Comparison of ENCODE assay signal across 8 cellular contexts in genomic region chr1:234605493-234605982, GRCh38. TPM values are rescaled to one million over a fixed set of nuclear protein-coding genes. Genes with fewer than 3 reads are reported as not detected.
DNase-seq lines count a peak whose midpoint lies in the region; ATAC-seq, FAIRE-seq and TF ChIP-seq lines count a peak whose summit lies in the region.

No MANE protein-coding gene starts in this region.

- H3K36me3 ChIP-seq in kidney (ENCODE audit: control insufficient read depth in 1 of 2, insufficient read depth in 2 of 2, low read length in 2 of 2): peaks cover 7 to 42% of the 10 kb centered on the region in 2 donors

- peaks cover 2% of the 10 kb centered on the region for H3K27me3 Mint-ChIP-seq in activated CD4-positive, alpha-beta T cell treated with anti-CD3 and anti-CD28 coated beads, Interleukin-2, amount 10 ng/mL, durations not matched to agents 24 days and 14 days
- peaks cover 5% of the 10 kb centered on the region for H3K27me3 Mint-ChIP-seq in activated naive CD8-positive, alpha-beta T cell treated with anti-CD3 and anti-CD28 coated beads, Interleukin-2, amount 50 U/mL, for 24 hours

- intact Hi-C loops in activated CD4-positive, alpha-beta T cell treated with anti-CD3 and anti-CD28 coated beads, Interleukin-2, amount 10 ng/mL, durations not matched to agents 24 days and 14 days (cut with micrococcal nuclease): loop anchor here (10.0 kb wide), 1 partner anchor 1259 kb away; the partner anchor contains the start of gene LYST
- intact Hi-C loops in kidney (cut with DNase I): loop anchor here (10.0 kb wide), 1 partner anchor 479 kb away; no protein-coding TSS in a partner anchor

- H3K4me3 ChIP-seq in kidney (ENCODE audit: low read length in 2 of 2): peak overlapping the region; percentile 77 to 92

- H3K4me3 Mint-ChIP-seq in activated CD4-positive, alpha-beta T cell treated with anti-CD3 and anti-CD28 coated beads, Interleukin-2, amount 10 ng/mL, durations not matched to agents 24 days and 14 days: peak overlapping the region; percentile 97
- peak overlapping the region; percentile 93 for H3K4me3 Mint-ChIP-seq in activated naive CD8-positive, alpha-beta T cell treated with anti-CD3 and anti-CD28 coated beads, Interleukin-2, amount 50 U/mL, for 24 hours

- no peak for FAIRE-seq in kidney (lab: Jason Lieb, UNC)

- TF ChIP-seq CTCF in kidney (IDR thresholded peaks at IDR 0.05; ENCODE audit: borderline replicate concordance, extremely low read depth, insufficient read depth): no peak

- H3K4me1 ChIP-seq in kidney (ENCODE audit: control insufficient read depth in 1 of 2, insufficient read depth in 1 of 2, low read depth in 1 of 2, low read length in 2 of 2): peaks cover 16 to 18% of the 10 kb centered on the region in 2 donors

- peak overlapping the region; percentile 98 for H3K27ac Mint-ChIP-seq in activated CD4-positive, alpha-beta T cell treated with anti-CD3 and anti-CD28 coated beads, Interleukin-2, amount 10 ng/mL, durations not matched to agents 24 days and 14 days
- peak overlapping the region; percentile 88 for H3K27ac Mint-ChIP-seq in activated naive CD8-positive, alpha-beta T cell treated with anti-CD3 and anti-CD28 coated beads, Interleukin-2, amount 50 U/mL, for 24 hours

- peak overlapping the region; percentile 100 for H3K27ac ChIP-seq in kidney (ENCODE audit: low read depth in 2 of 2, low read length in 2 of 2)
- H3K27ac ChIP-seq in temporal lobe (ENCODE audit: low read depth, low read length): peak overlapping the region; percentile 93

- H3K4me1 Mint-ChIP-seq in activated CD4-positive, alpha-beta T cell treated with anti-CD3 and anti-CD28 coated beads, Interleukin-2, amount 10 ng/mL, durations not matched to agents 24 days and 14 days: peaks cover 48% of the 10 kb centered on the region
- peaks cover 66% of the 10 kb centered on the region for H3K4me1 Mint-ChIP-seq in activated naive CD8-positive, alpha-beta T cell treated with anti-CD3 and anti-CD28 coated beads, Interleukin-2, amount 50 U/mL, for 24 hours

- ATAC-seq in activated naive CD8-positive, alpha-beta T cell treated with anti-CD3 and anti-CD28 coated beads, Interleukin-2, amount 50 U/mL, for 24 hours: no peak
- ATAC-seq in GM19395 (IDR thresholded peaks at IDR 0.05; ENCODE audit: unreplicated experiment): no peak

- H3K9me3 ChIP-seq in kidney (ENCODE audit: control insufficient read depth in 1 of 2, low read length in 2 of 2): no peaks in the 10 kb centered on the region

- H3K9ac ChIP-seq in kidney (ENCODE audit: low read length in 2 of 2): peak overlapping the region; percentile 78 to 99

- H3K9me3 Mint-ChIP-seq in activated CD4-positive, alpha-beta T cell treated with anti-CD3 and anti-CD28 coated beads, Interleukin-2, amount 10 ng/mL, durations not matched to agents 24 days and 14 days: no peaks in the 10 kb centered on the region
- H3K9me3 Mint-ChIP-seq in activated naive CD8-positive, alpha-beta T cell treated with anti-CD3 and anti-CD28 coated beads, Interleukin-2, amount 50 U/mL, for 24 hours: no peaks in the 10 kb centered on the region

- no peak for DNase-seq in activated CD4-positive, alpha-beta T cell treated with anti-CD3 and anti-CD28 coated beads, Interleukin-2, amount 10 ng/mL, durations not matched to agents 24 days and 14 days
- no peak for DNase-seq in activated CD4-positive, alpha-beta T cell treated with anti-CD3 and anti-CD28 coated beads for 4 hours
- no peak for DNase-seq in activated naive CD8-positive, alpha-beta T cell treated with anti-CD3 and anti-CD28 coated beads, Interleukin-2, amount 50 U/mL, for 24 hours
- DNase-seq in kidney (no peak), Ammon's horn (ENCODE audit: low spot score) (no peak), OCI-M1 (lab: John Stamatoyannopoulos, UW) (no peak)

- peaks cover 65% of the 10 kb centered on the region for H3K36me3 Mint-ChIP-seq in activated CD4-positive, alpha-beta T cell treated with anti-CD3 and anti-CD28 coated beads, Interleukin-2, amount 10 ng/mL, durations not matched to agents 24 days and 14 days (ENCODE audit: low read depth)
- peaks cover 58% of the 10 kb centered on the region for H3K36me3 Mint-ChIP-seq in activated naive CD8-positive, alpha-beta T cell treated with anti-CD3 and anti-CD28 coated beads, Interleukin-2, amount 50 U/mL, for 24 hours (ENCODE audit: low read depth)

RNA-seq across cellular contexts. Expression of gene IRF2BP2, which starts 4.4 kb away (rescaled TPM):
- total RNA-seq in activated CD4-positive, alpha-beta T cell treated with anti-CD3 and anti-CD28 coated beads, Interleukin-2, amount 10 ng/mL, durations not matched to agents 24 days and 14 days: 206 and 217 TPM in 2 replicates
- total RNA-seq in kidney (130 TPM), temporal lobe (85.6 TPM)
- 53.8 TPM for polyA plus RNA-seq in kidney (ENCODE audit: insufficient read depth, low read depth, low replicate concordance)
